Comparison of ENCODE assay signal across 8 cellular contexts in genomic region chr12:12612403-12612802, GRCh38. TPM values are rescaled to one million over a fixed set of nuclear protein-coding genes. Genes with fewer than 3 reads are reported as not detected.
A peak's percentile ranks its signal among the peaks of the same experiment; 100 is the strongest.
DNase-seq lines count a peak whose midpoint lies in the region; ATAC-seq and TF ChIP-seq lines count a peak whose summit lies in the region.

No MANE protein-coding gene starts in this region.

- peaks cover 14 to 19% of the 10 kb centered on the region in 2 donors for H3K36me3 Mint-ChIP-seq in CD14-positive monocyte

- H3K4me1 Mint-ChIP-seq in CD14-positive monocyte: peaks cover 44% of the 10 kb centered on the region

- TF ChIP-seq CTCF in CD14-positive monocyte (IDR thresholded peaks at IDR 0.05) (no peak), brain microvascular endothelial cell (IDR thresholded peaks at IDR 0.05; ENCODE audit: low read depth, low read length, missing control alignments) (no peak)

- intact Hi-C loops in CD14-positive monocyte (cut with micrococcal nuclease): loop anchor here (5.0 to 10.0 kb wide), 4 partner anchors 50 to 110 kb away; partner anchors contain the start of genes CDKN1B (in 1 of the 2), DUSP16 (in 1 of the 2) and GPR19 (in 1 of the 2)

- H3K9me3 ChIP-seq in iPS-18c (ENCODE audit: control insufficient read depth, insufficient read depth, low read length) (no peaks in the 10 kb centered on the region), skeletal muscle tissue (ENCODE audit: control insufficient read depth in 3 of 3, low read length in 3 of 3) (no peaks in the 10 kb centered on the region)

- H3K27me3 ChIP-seq in H7 (ENCODE audit: control insufficient read depth, insufficient read depth, low read length): no peaks in the 10 kb centered on the region
- H3K27me3 ChIP-seq in brain microvascular endothelial cell (replicated peaks): no peaks in the 10 kb centered on the region
- H3K27me3 ChIP-seq in skeletal muscle tissue (ENCODE audit: control insufficient read depth in 3 of 3, insufficient read depth in 3 of 3, low read length in 3 of 3): no peaks in the 10 kb centered on the region

- in situ Hi-C loops in brain microvascular endothelial cell (cut with HindIII; ENCODE audit: low pct_ligation_motif_present, low sequenced_read_pairs): no loop called here

- H3K36me3 ChIP-seq in H7 (replicated peaks; ENCODE audit: control insufficient read depth, insufficient read depth, low read length) (no peaks in the 10 kb centered on the region), brain microvascular endothelial cell (replicated peaks) (no peaks in the 10 kb centered on the region), skeletal muscle tissue (ENCODE audit: control insufficient read depth in 3 of 3, insufficient read depth in 3 of 3, low read length in 3 of 3) (peaks cover 2 to 6% (median 2%) of the 10 kb centered on the region in 3 donors)

- no peak for ATAC-seq in GM19351 (IDR thresholded peaks at IDR 0.05; ENCODE audit: unreplicated experiment)

- no peak for DNase-seq in CD14-positive monocyte (ENCODE audit: low spot score)
- peak; percentile 75 for DNase-seq in H7
- DNase-seq in NOMO-1 treated with dmso at 0.1 percent for 144 hours (lab: John Stamatoyannopoulos, UW; ENCODE audit: unreplicated experiment): peak; percentile 17
- peak; percentile 63 for DNase-seq in brain microvascular endothelial cell
- no peak for DNase-seq in activated gamma-delta T cell treated with Interleukin-2 at 50 U/mL for 16 hours

- H3K9me3 Mint-ChIP-seq in CD14-positive monocyte: peaks cover 0 to 2% (median 0%) of the 10 kb centered on the region in 7 donors

- peak overlapping the region; percentile 93 for H3K4me3 Mint-ChIP-seq in CD14-positive monocyte

- H3K9ac ChIP-seq in skeletal muscle tissue (ENCODE audit: low read depth in 1 of 3, low read length in 3 of 3): peak overlapping the region; percentile 85 to 93 (median 93)

- H3K27me3 Mint-ChIP-seq in CD14-positive monocyte (ENCODE audit: low read depth in 3 of 3): no peaks in the 10 kb centered on the region

- H3K27ac Mint-ChIP-seq in CD14-positive monocyte: peak overlapping the region; percentile 89 to 94 (median 91)

- peaks cover 9 to 17% (median 14%) of the 10 kb centered on the region in 3 donors for H3K4me1 ChIP-seq in skeletal muscle tissue (ENCODE audit: control insufficient read depth in 3 of 3, insufficient read depth in 3 of 3, low read length in 3 of 3)

- peak overlapping the region; percentile 77 for H3K4me3 ChIP-seq in H7 (ENCODE audit: insufficient read depth, low read depth, low read length)
- H3K4me3 ChIP-seq in brain microvascular endothelial cell (ENCODE audit: low read depth, low read length): peak overlapping the region; percentile 84
- peak overlapping the region; percentile 63 for H3K4me3 ChIP-seq in iPS-18c (ENCODE audit: insufficient read depth, low read depth, low read length)
- peak overlapping the region; percentile 84 to 93 (median 91) for H3K4me3 ChIP-seq in skeletal muscle tissue (ENCODE audit: low read length in 3 of 3)

- H3K27ac ChIP-seq in brain microvascular endothelial cell (peak overlapping the region; percentile 87), skeletal muscle tissue (ENCODE audit: low read depth, low read length) (peak overlapping the region; percentile 96)

RNA-seq across cellular contexts. Expression of gene CREBL2, which starts 0.7 kb away (rescaled TPM):
- 10 to 100 TPM; 38.2 to 45.9 TPM for polyA plus RNA-seq in CD14-positive monocyte
- total RNA-seq in H7 (2014; rRNA removed; shearing (Covaris generic)): 28.1 and 33.7 TPM in 2 replicates
- total RNA-seq in skeletal muscle tissue: 18.3 TPM

RNA-seq across cellular contexts. Expression of gene DUSP16, which starts 49.7 kb away (rescaled TPM):
- under 1 TPM; 0.04 to 0.46 TPM for polyA plus RNA-seq in CD14-positive monocyte
- total RNA-seq in H7 (2014; rRNA removed; shearing (Covaris generic)): 13.6 and 17.2 TPM in 2 replicates
- 20.4 TPM for total RNA-seq in skeletal muscle tissue

Comparison
In these comparisons a context has a peak if more than half of its experiments do, and no peak if none do; other contexts are left out.
1. DNase-seq: peak in H7 (single experiment), NOMO-1 treated with dmso at 0.1 percent for 144 hours (single experiment) and brain microvascular endothelial cell (single experiment); none in CD14-positive monocyte (single experiment) and activated gamma-delta T cell treated with Interleukin-2 at 50 U/mL for 16 hours (single experiment).
2. Peak in every context shown above with its lines, with median percentiles within 50 percentile points of each other: H3K4me3 ChIP-seq.